Comparison of ENCODE assay signal across 25 cellular contexts in the genomic region with DNA sequence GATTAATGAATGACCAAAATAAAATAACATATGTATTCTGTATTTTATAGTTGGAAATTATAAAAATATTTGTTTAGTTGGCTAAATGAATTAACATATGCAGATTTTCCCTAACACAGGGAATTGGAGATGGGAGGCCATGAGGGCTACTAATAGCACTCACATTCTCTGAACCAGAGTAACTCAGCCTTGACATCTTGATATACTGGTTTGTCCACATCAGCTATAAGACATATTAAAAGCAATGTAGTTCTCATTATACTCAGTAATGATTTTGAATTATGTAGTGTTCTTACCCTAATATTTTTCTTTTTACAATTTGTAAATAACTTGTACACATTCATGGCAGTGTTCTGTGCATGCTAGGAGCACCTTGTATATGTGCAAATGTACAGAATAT.
"Had no signal": no experiment of that assay in that cellular context is flagged by ENCODE, and none has a peak within 500 bp of the region (broad histone marks: within the 10 kb centered on the region; RNA-seq: fewer than 3 reads in every experiment).

No MANE protein-coding gene starts in this region.

- H3K27ac ChIP-seq: brain microvascular endothelial cell, epithelial cell of prostate, WERI-Rb-1 had no signal

- H3K27me3 ChIP-seq: brain microvascular endothelial cell had no signal

- H3K36me3 ChIP-seq: brain microvascular endothelial cell, WERI-Rb-1 had no signal

- DNase-seq: activated B cell treated with CpG ODN at 0.5 μM for 24 hours; activated CD4-positive, alpha-beta T cell treated with anti-CD3 and anti-CD28 coated beads for 48 hours; activated CD4-positive, alpha-beta T cell treated with anti-CD3 and anti-CD28 coated beads, Interleukin-2, amount 50 U/mL, for 1 hour; activated CD4-positive, alpha-beta T cell treated with anti-CD3 and anti-CD28 coated beads, Interleukin-2, amount 50 U/mL, for 48 hours; activated CD8-positive, alpha-beta memory T cell treated with anti-CD3 and anti-CD28 coated beads for 24 hours; activated CD8-positive, alpha-beta T cell treated with anti-CD3 and anti-CD28 coated beads for 36 hours; activated effector memory CD4-positive, alpha-beta T cell treated with Interleukin-2 at 50 U/mL for 16 hours; activated gamma-delta T cell treated with Interleukin-2 at 50 U/mL for 16 hours; activated naive CD4-positive, alpha-beta T cell treated with anti-CD3 and anti-CD28 coated beads, Interleukin-2, amount 50 U/mL, for 16 hours; activated naive CD4-positive, alpha-beta T cell treated with Interleukin-2 at 50 U/mL for 16 hours; activated T-cell treated with anti-CD3 and anti-CD28 coated beads, Interleukin-2, amount 50 U/mL, for 4 hours; amniotic stem cell; anterior cingulate cortex; brain microvascular endothelial cell; caudate nucleus; cortex of kidney; dermis blood vessel endothelial cell; effector CD4-positive, alpha-beta T cell; effector memory CD8-positive, alpha-beta T cell; foreskin fibroblast; head of caudate nucleus; hippocampal formation; T-helper 9 cell; WERI-Rb-1 had no signal
